ENCODE assay signal across 1 cellular context in the genomic region with DNA sequence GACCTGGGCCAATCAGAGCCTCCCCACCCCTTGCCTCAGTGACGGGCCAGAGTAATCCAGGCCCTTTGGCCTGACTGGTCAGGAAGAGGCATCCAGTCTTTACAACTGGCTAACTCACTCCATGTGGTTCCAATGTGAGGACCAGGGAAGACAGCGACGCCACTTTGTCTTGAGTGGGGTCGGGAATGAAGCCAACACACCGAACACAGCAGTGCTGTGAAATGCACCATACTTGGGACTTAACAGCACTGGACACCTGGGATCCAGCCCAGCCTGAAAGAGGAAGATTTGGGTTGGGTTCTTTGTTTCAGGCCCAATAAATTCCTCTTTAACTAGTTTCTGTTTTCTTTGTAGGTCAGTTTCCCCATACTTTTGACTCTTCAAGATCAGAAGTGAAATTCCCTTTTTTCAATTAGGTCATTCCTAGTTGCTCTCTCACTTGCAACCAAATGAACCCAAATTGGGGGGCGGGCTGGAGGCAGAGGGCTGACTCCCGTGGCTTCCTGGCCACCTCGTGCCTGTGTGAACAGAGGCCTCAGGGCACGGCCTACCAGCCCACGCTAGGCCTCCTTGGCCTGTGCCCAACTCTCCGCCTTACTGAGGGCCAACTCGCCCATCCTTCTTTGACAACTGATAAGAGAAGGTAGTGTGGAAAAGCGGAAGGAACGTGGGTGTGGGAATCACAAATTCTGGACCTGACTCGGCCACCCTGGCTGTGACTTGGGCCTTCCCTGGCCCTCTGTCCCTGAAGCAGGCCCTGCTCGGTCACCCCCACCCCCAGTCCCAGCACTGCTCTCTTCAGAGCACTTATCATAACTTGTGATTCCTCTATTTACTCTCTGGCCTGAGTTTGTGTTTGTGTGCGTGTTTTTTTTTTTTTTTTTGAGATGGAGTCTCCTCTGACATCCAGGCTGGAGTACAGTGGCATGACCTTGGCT.
TF ChIP-seq lines count a peak whose summit lies in the region.

No MANE protein-coding gene starts in this region.

TF ChIP-seq in HepG2, 621 proteins besides CTCF, POLR2A, EP300 and RAD21 (continued from another document):
- TF ChIP-seq NRL (CRISPR knock-in tag; IDR thresholded peaks at IDR 0.05; ENCODE audit: borderline replicate concordance), result peak; percentile 18; the same call in 1 of the 2 replicates
- peak; percentile 43 for TF ChIP-seq ZFX (CRISPR knock-in tag; IDR thresholded peaks at IDR 0.05; ENCODE audit: low read depth)
- TF ChIP-seq ZNF274 (CRISPR knock-in tag; IDR thresholded peaks at IDR 0.05), result no peak
- no peak for TF ChIP-seq NFE2L2 (IDR thresholded peaks at IDR 0.05; ENCODE audit: low read length)
- no peak for TF ChIP-seq POGZ (CRISPR knock-in tag; IDR thresholded peaks at IDR 0.05)
